Comparison of ENCODE assay signal across 16 cellular contexts in genomic region chr17:9875441-9875840, GRCh38. TPM values are rescaled to one million over a fixed set of nuclear protein-coding genes. Genes with fewer than 3 reads are reported as not detected.
DNase-seq lines count a peak whose midpoint lies in the region; ATAC-seq and TF ChIP-seq lines count a peak whose summit lies in the region.
"Had no signal": no experiment of that assay in that cellular context is flagged by ENCODE, and none has a peak within 500 bp of the region (broad histone marks: within the 10 kb centered on the region; RNA-seq: fewer than 3 reads in every experiment).

No MANE protein-coding gene starts in this region.

- H3K9me3 ChIP-seq in sigmoid colon (no peaks in the 10 kb centered on the region), A673 (ENCODE audit: low read depth, low read length, poor library complexity, severe bottlenecking) (no peaks in the 10 kb centered on the region)
- no peaks in the 10 kb centered on the region for H3K9me3 ChIP-seq in naive thymus-derived CD4-positive, alpha-beta T cell (ENCODE audit: control insufficient read depth in 2 of 3, low read length in 3 of 3)
- H3K9me3 ChIP-seq: suprapubic skin had no signal

- intact Hi-C loops in sigmoid colon (cut with DNase I) (no loop called here), A673 (cut with micrococcal nuclease; ENCODE audit: unreplicated experiment) (no loop called here), MCF 10A (cut with micrococcal nuclease) (no loop called here)
- intact Hi-C loops in naive thymus-derived CD4-positive, alpha-beta T cell (cut with micrococcal nuclease), result no loop called here

- peak; percentile 60 for DNase-seq in GM04504 (ENCODE audit: low read depth)
- peak; percentile 59 for DNase-seq in RPMI7951 (ENCODE audit: low read depth)
- peak; percentile 55 for DNase-seq in globus pallidus (ENCODE audit: low spot score)
- DNase-seq in sigmoid colon, result no peak
- DNase-seq in A673 (ENCODE audit: low spot score), result no peak
- no peak for DNase-seq in naive thymus-derived CD4-positive, alpha-beta T cell
- no peak for DNase-seq in G401 (ENCODE audit: low spot score)
- no peak for DNase-seq in MCF 10A (ENCODE audit: unreplicated experiment)
- DNase-seq: activated CD4-positive, alpha-beta T cell treated with anti-CD3 and anti-CD28 coated beads, Interleukin-2, amount 50 U/mL, for 48 hours; DMS153; Kasumi-1; NCI-H446 treated with DMSO at 0.1 percent for 48 hours; stimulated activated CD4-positive, alpha-beta T cell treated with anti-CD3 and anti-CD28 coated beads, Interleukin-2, amount 100 ng/mL, for 48 hours had no signal

- H3K4me1 ChIP-seq in sigmoid colon (peaks cover 0 to 16% (median 10%) of the 10 kb centered on the region in 4 donors), A673 (ENCODE audit: insufficient read depth, low read length, poor library complexity, severe bottlenecking) (no peaks in the 10 kb centered on the region)
- H3K4me1 ChIP-seq in naive thymus-derived CD4-positive, alpha-beta T cell (ENCODE audit: control insufficient read depth in 2 of 2, insufficient read depth in 2 of 2, low read length in 2 of 2), result no peaks in the 10 kb centered on the region
- H3K4me1 ChIP-seq: suprapubic skin had no signal

- H3K4me3 ChIP-seq in sigmoid colon (no peak overlapping the region), A673 (ENCODE audit: low read depth, low read length, poor library complexity, severe bottlenecking) (no peak overlapping the region)
- no peak overlapping the region for H3K4me3 ChIP-seq in naive thymus-derived CD4-positive, alpha-beta T cell (ENCODE audit: low read length)
- H3K4me3 ChIP-seq: suprapubic skin had no signal

- H3K27ac ChIP-seq in sigmoid colon, result peak overlapping the region; percentile 28 to 54 (median 48)
- H3K27ac ChIP-seq in A673 (ENCODE audit: low read depth, low read length, poor library complexity, severe bottlenecking), result no peak overlapping the region
- no peak overlapping the region for H3K27ac ChIP-seq in naive thymus-derived CD4-positive, alpha-beta T cell (ENCODE audit: low read depth, low read length)
- H3K27ac ChIP-seq: suprapubic skin had no signal

- H3K27ac Mint-ChIP-seq in naive thymus-derived CD4-positive, alpha-beta T cell, result no peak overlapping the region
- H3K27ac Mint-ChIP-seq in MCF 10A (ENCODE audit: low read depth, unreplicated experiment), result no peak overlapping the region
- H3K27ac Mint-ChIP-seq: activated naive CD8-positive, alpha-beta T cell had no signal

- 9 to 19% methylated on average over 3 of the region's 3 CpGs for WGBS in sigmoid colon, 2 donors

- H3K36me3 ChIP-seq in sigmoid colon (no peaks in the 10 kb centered on the region), A673 (ENCODE audit: insufficient read depth, low read length, poor library complexity, severe bottlenecking) (no peaks in the 10 kb centered on the region)
- no peaks in the 10 kb centered on the region for H3K36me3 ChIP-seq in naive thymus-derived CD4-positive, alpha-beta T cell (ENCODE audit: control insufficient read depth in 2 of 3, insufficient read depth in 3 of 3, low read length in 3 of 3)
- H3K36me3 ChIP-seq: suprapubic skin had no signal

- no peaks in the 10 kb centered on the region for H3K4me1 Mint-ChIP-seq in naive thymus-derived CD4-positive, alpha-beta T cell
- peaks cover under 1% of the 10 kb centered on the region for H3K4me1 Mint-ChIP-seq in MCF 10A (ENCODE audit: insufficient read depth, unreplicated experiment)

- POLR2A ChIA-PET in A673 (lab: Charles Lee; ENCODE audit: low non-redundant PET) (no interaction called here), MCF 10A (lab: Yijun Ruan, JAX) (no interaction called here)
- POLR2A ChIA-PET in naive thymus-derived CD4-positive, alpha-beta T cell (lab: Charles Lee), result no interaction called here

- in situ Hi-C loops in G401 (cut with HindIII; ENCODE audit: low sequenced_read_pairs), result no loop called here

- no peak for TF ChIP-seq EP300 in sigmoid colon (IDR thresholded peaks at IDR 0.05)

- no peak for TF ChIP-seq POLR2A in sigmoid colon (IDR thresholded peaks at IDR 0.05)

- no peaks in the 10 kb centered on the region for H3K27me3 ChIP-seq in sigmoid colon
- H3K27me3 ChIP-seq in A673 (replicated peaks; ENCODE audit: insufficient read depth, low read depth, low read length, poor library complexity), result peaks cover 4% of the 10 kb centered on the region
- H3K27me3 ChIP-seq in naive thymus-derived CD4-positive, alpha-beta T cell (ENCODE audit: control insufficient read depth in 2 of 2, insufficient read depth in 2 of 2, low read length in 2 of 2), result no peaks in the 10 kb centered on the region
- H3K27me3 ChIP-seq: suprapubic skin had no signal

- BruUV-seq in A673 (replicated peaks; lab: Mats Ljungman, UMichigan) (no TSS peak), MCF 10A (replicated peaks; lab: Mats Ljungman, UMichigan) (no TSS peak)

- no peak overlapping the region for H3K4me3 Mint-ChIP-seq in naive thymus-derived CD4-positive, alpha-beta T cell
- no peak overlapping the region for H3K4me3 Mint-ChIP-seq in MCF 10A (ENCODE audit: unreplicated experiment)
- H3K4me3 Mint-ChIP-seq: activated naive CD8-positive, alpha-beta T cell had no signal

- peaks cover 0 to 31% (median 10%) of the 10 kb centered on the region in 5 donors for H3K27me3 Mint-ChIP-seq in naive thymus-derived CD4-positive, alpha-beta T cell
- no peaks in the 10 kb centered on the region for H3K27me3 Mint-ChIP-seq in MCF 10A (ENCODE audit: insufficient read depth, unreplicated experiment)

- TF ChIP-seq CTCF in sigmoid colon (IDR thresholded peaks at IDR 0.05) (no peak), A673 (conservative IDR thresholded peaks at IDR 0.05; ENCODE audit: low read depth, low read length) (no peak), MCF 10A (IDR thresholded peaks at IDR 0.05; ENCODE audit: unreplicated experiment) (no peak)

- ATAC-seq in naive thymus-derived CD4-positive, alpha-beta T cell, result no peak

- no peaks in the 10 kb centered on the region for H3K36me3 Mint-ChIP-seq in naive thymus-derived CD4-positive, alpha-beta T cell
- H3K36me3 Mint-ChIP-seq in MCF 10A (ENCODE audit: insufficient read depth, unreplicated experiment), result no peaks in the 10 kb centered on the region
- H3K36me3 Mint-ChIP-seq: activated naive CD8-positive, alpha-beta T cell had no signal

- CTCF ChIA-PET in A673 (lab: Charles Lee), result no interaction called here
- CTCF ChIA-PET in naive thymus-derived CD4-positive, alpha-beta T cell (lab: Charles Lee), result no interaction called here
- CTCF ChIA-PET in MCF 10A (lab: Yijun Ruan, JAX), result interaction anchor here (0.6 to 0.9 kb wide), 4 partner anchors 81 to 497 kb away, joined by 3 to 4 read pairs (median 3); partner anchors contain the start of gene MYH13

- peaks cover 0 to 11% (median 2%) of the 10 kb centered on the region in 11 donors for H3K9me3 Mint-ChIP-seq in naive thymus-derived CD4-positive, alpha-beta T cell
- no peaks in the 10 kb centered on the region for H3K9me3 Mint-ChIP-seq in MCF 10A (ENCODE audit: unreplicated experiment)

RNA-seq across cellular contexts. Expression of gene RCVRN, which starts 29.6 kb away (rescaled TPM):
- total RNA-seq in RPMI7951 (2014; rRNA removed; shearing (Covaris generic)), result 0.36 TPM in 1 of 2 replicates, not detected in the other
- total RNA-seq in sigmoid colon (1 to 10 TPM in 1 of 4 donors, under 1 TPM in 3; 0.27 to 1.2 (median 0.46) TPM), A673 (2021) (not detected in 2 replicates), MCF 10A (2022) (not detected in 2 replicates)
- under 1 TPM in 1 of 3 donors, not detected in 2; 0.07 TPM for polyA plus RNA-seq in sigmoid colon
- total RNA-seq in naive thymus-derived CD4-positive, alpha-beta T cell, result under 1 TPM in 1 of 5 experiments, not detected in 4; 0.93 TPM
- not detected for polyA plus RNA-seq in naive thymus-derived CD4-positive, alpha-beta T cell
- not detected in 2 replicates for total RNA-seq in G401 (2014; rRNA removed; shearing (Covaris generic))
- total RNA-seq: osteoblast had no signal

RNA-seq across cellular contexts. Expression of gene GLP2R, which starts 49.7 kb away (rescaled TPM):
- not detected in 2 replicates for total RNA-seq in RPMI7951 (2014; rRNA removed; shearing (Covaris generic))
- total RNA-seq in sigmoid colon, result 10 to 100 TPM; 28.5 to 56.2 (median 50.8) TPM
- 10 to 100 TPM in 1 of 3 donors, 1 to 10 TPM in 1, under 1 TPM in 1; 0.89 to 15.0 (median 5.5) TPM for polyA plus RNA-seq in sigmoid colon
- not detected in 2 replicates for total RNA-seq in A673 (2021)
- total RNA-seq in naive thymus-derived CD4-positive, alpha-beta T cell, result not detected
- polyA plus RNA-seq in naive thymus-derived CD4-positive, alpha-beta T cell, result not detected
- not detected in 2 replicates for total RNA-seq in G401 (2014; rRNA removed; shearing (Covaris generic))
- 0.09 TPM in 1 of 2 replicates, not detected in the other for total RNA-seq in MCF 10A (2022)
- total RNA-seq: osteoblast had no signal

RNA-seq across cellular contexts. Expression of gene GSG1L2, which starts 53.6 kb away (rescaled TPM):
- total RNA-seq in RPMI7951 (2014; rRNA removed; shearing (Covaris generic)), result not detected in 2 replicates
- not detected for total RNA-seq in sigmoid colon
- not detected for polyA plus RNA-seq in sigmoid colon
- total RNA-seq in A673 (2021), result not detected in 2 replicates
- total RNA-seq in naive thymus-derived CD4-positive, alpha-beta T cell, result not detected
- polyA plus RNA-seq in naive thymus-derived CD4-positive, alpha-beta T cell, result not detected
- not detected in 2 replicates for total RNA-seq in G401 (2014; rRNA removed; shearing (Covaris generic))
- total RNA-seq in MCF 10A (2022), result not detected in 2 replicates
- total RNA-seq: osteoblast, suprapubic skin had no signal

Comparison
In these comparisons a context has a peak if more than half of its experiments do, and no peak if none do; other contexts are left out.
1. DNase-seq: peak in GM04504 (single experiment), RPMI7951 (single experiment) and globus pallidus (single experiment); none in sigmoid colon (single experiment), A673 (single experiment), naive thymus-derived CD4-positive, alpha-beta T cell (0 of 9), G401 (single experiment) and MCF 10A (single experiment).
2. H3K27ac ChIP-seq: peak in sigmoid colon (4 of 4); none in A673 (single experiment) and naive thymus-derived CD4-positive, alpha-beta T cell (single experiment).
3. RNA of gene GLP2R, which starts 49.7 kb away (total RNA-seq): 28.5 to 56.2 TPM in sigmoid colon; 0.09 TPM in MCF 10A, not detected in RPMI7951, not detected in A673, not detected in naive thymus-derived CD4-positive, alpha-beta T cell and not detected in G401; every median in the first group is over 10 times any median in the second.